Comparison of ENCODE assay signal across 24 cellular contexts in the genomic region with DNA sequence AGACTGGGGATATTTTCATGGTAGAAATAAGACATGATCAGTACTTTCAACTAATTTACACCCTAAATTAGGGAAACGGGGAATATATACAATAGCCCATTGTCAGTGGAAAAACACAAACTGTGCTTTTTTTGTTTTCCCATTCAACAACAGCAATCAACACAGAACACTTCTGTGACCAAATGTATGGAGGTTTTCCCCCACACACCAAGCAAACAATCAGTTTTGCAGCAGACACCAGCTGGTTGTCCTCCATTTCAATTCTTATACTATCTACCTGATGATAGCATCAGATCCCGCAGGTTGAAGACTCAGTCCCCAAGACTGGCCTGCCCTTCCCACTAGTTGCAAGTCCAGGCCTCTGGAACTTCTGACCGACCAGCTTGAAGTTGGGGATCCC.
"Had no signal": no experiment of that assay in that cellular context is flagged by ENCODE, and none has a peak within 500 bp of the region (broad histone marks: within the 10 kb centered on the region; RNA-seq: fewer than 3 reads in every experiment).

No MANE protein-coding gene starts in this region.

- H3K9me3 Mint-ChIP-seq: activated B cell treated with CpG ODN at 0.5 μM for 24 hours; activated CD4-positive, alpha-beta memory T cell treated with anti-CD3 and anti-CD28 coated beads, Interleukin-2, amount 10 ng/mL, durations not matched to agents 7 days and 5 days; activated naive CD8-positive, alpha-beta T cell treated with anti-CD3 and anti-CD28 coated beads, Interleukin-2, amount 10 ng/mL, durations not matched to agents 7 days and 5 days; activated T-cell treated with anti-CD3 and anti-CD28 coated beads, Interleukin-2, amount 50 U/mL, for 72 hours; T-cell had no signal

- ATAC-seq: activated T-cell treated with anti-CD3 and anti-CD28 coated beads, Interleukin-2, amount 50 U/mL, for 72 hours; Panc1; Right ventricle myocardium inferior; T-cell had no signal

- H3K36me3 Mint-ChIP-seq: activated naive CD8-positive, alpha-beta T cell treated with anti-CD3 and anti-CD28 coated beads, Interleukin-2, amount 10 ng/mL, durations not matched to agents 7 days and 5 days; T-cell had no signal

- H3K36me3 ChIP-seq: adrenal gland had no signal

- H3K4me3 Mint-ChIP-seq: activated B cell treated with CpG ODN at 0.5 μM for 24 hours; activated CD4-positive, alpha-beta memory T cell treated with anti-CD3 and anti-CD28 coated beads, Interleukin-2, amount 10 ng/mL, durations not matched to agents 7 days and 5 days; activated naive CD8-positive, alpha-beta T cell treated with anti-CD3 and anti-CD28 coated beads, Interleukin-2, amount 10 ng/mL, durations not matched to agents 7 days and 5 days; activated T-cell treated with anti-CD3 and anti-CD28 coated beads, Interleukin-2, amount 50 U/mL, for 72 hours; T-cell had no signal

- H3K9ac ChIP-seq: KMS-11 had no signal

- H3K27me3 ChIP-seq: adrenal gland had no signal

- H3K27ac Mint-ChIP-seq: activated B cell treated with CpG ODN at 0.5 μM for 24 hours; activated CD4-positive, alpha-beta memory T cell treated with anti-CD3 and anti-CD28 coated beads, Interleukin-2, amount 10 ng/mL, durations not matched to agents 7 days and 5 days; activated naive CD8-positive, alpha-beta T cell treated with anti-CD3 and anti-CD28 coated beads, Interleukin-2, amount 10 ng/mL, durations not matched to agents 7 days and 5 days; activated T-cell treated with anti-CD3 and anti-CD28 coated beads, Interleukin-2, amount 50 U/mL, for 72 hours had no signal

- H3K27me3 Mint-ChIP-seq: activated B cell treated with CpG ODN at 0.5 μM for 24 hours; activated CD4-positive, alpha-beta memory T cell treated with anti-CD3 and anti-CD28 coated beads, Interleukin-2, amount 10 ng/mL, durations not matched to agents 7 days and 5 days; activated naive CD8-positive, alpha-beta T cell treated with anti-CD3 and anti-CD28 coated beads, Interleukin-2, amount 10 ng/mL, durations not matched to agents 7 days and 5 days; T-cell had no signal

- H3K27ac ChIP-seq: adrenal gland, KMS-11, SK-N-MC had no signal

- H3K4me2 ChIP-seq: KMS-11 had no signal

- H3K9me3 ChIP-seq: adrenal gland had no signal

- H3K4me3 ChIP-seq: adrenal gland, SK-N-MC had no signal

- DNase-seq: activated B cell treated with CpG ODN at 0.5 μM for 24 hours; activated CD4-positive, alpha-beta memory T cell treated with anti-CD3 and anti-CD28 coated beads, Interleukin-2, amount 10 ng/mL, durations not matched to agents 7 days and 5 days; activated CD4-positive, alpha-beta T cell treated with anti-CD3 and anti-CD28 coated beads, Interleukin-2, amount 50 U/mL, for 1 hour; activated naive CD4-positive, alpha-beta T cell treated with anti-CD3 and anti-CD28 coated beads, Interleukin-2, amount 50 U/mL, for 16 hours; activated naive CD8-positive, alpha-beta T cell treated with anti-CD3 and anti-CD28 coated beads, Interleukin-2, amount 10 ng/mL, durations not matched to agents 7 days and 5 days; activated T-cell treated with anti-CD3 and anti-CD28 coated beads, Interleukin-2, amount 50 U/mL, for 72 hours; adrenal gland; aorta; NCI-H1105 treated with DMSO at 0.1 percent for 48 hours; NCI-H1436 treated with DMSO at 0.1 percent for 48 hours; NCI-H187; NCI-H2081; NCI-H510A treated with DMSO at 0.1 percent for 48 hours; NCI-H69; NK-92 treated with Interleukin-12 subunit alpha and Interleukin-12 subunit beta, amount 100 ng/mL, for 24 hours; OCI-M1; RPMI8226; T-cell; T-helper 2 cell; T1000 had no signal
